ENCODE assay signal across 1 cellular context in the genomic region with DNA sequence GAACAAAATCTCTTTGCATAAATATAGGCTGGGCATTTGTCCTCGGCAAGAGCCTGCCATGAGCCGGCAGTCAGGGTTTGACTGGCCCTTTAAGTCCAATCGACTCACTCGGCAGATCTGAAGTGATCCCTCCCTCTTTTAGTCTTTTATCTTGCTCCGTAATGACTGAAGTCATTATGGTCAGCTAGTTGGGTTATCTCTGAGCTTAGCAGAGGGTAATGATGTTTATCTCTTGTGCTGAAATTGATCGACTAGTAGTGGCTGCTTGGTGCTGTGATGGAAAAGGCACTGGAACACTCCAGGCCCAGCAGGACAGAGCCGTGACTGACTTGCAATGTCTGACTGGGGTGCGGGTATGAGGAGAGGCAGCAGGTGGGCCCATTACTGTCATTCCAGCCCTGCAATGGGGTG.
TF ChIP-seq lines count a peak whose summit lies in the region.

No MANE protein-coding gene starts in this region.

TF ChIP-seq in HepG2, 621 proteins besides CTCF, POLR2A, EP300 and RAD21 (continued from another document and continues in another):
- TF ChIP-seq USF2 (IDR thresholded peaks at IDR 0.05; ENCODE audit: low read depth, low read length): no peak
- no peak for TF ChIP-seq USF2 (CRISPR knock-in tag; IDR thresholded peaks at IDR 0.05; ENCODE audit: borderline replicate concordance)
- TF ChIP-seq LCORL (IDR thresholded peaks at IDR 0.05): no peak
- TF ChIP-seq LCORL (CRISPR knock-in tag; IDR thresholded peaks at IDR 0.05): no peak
- no peak for TF ChIP-seq ZSCAN25 (CRISPR knock-in tag; IDR thresholded peaks at IDR 0.05)
- TF ChIP-seq ZFP62 (CRISPR knock-in tag; IDR thresholded peaks at IDR 0.05): no peak
- peak; percentile 21; the same call in 1 of the 2 replicates for TF ChIP-seq REPIN1 (CRISPR knock-in tag; IDR thresholded peaks at IDR 0.05; ENCODE audit: borderline replicate concordance, low read depth)
- TF ChIP-seq NAIF1 (CRISPR knock-in tag; IDR thresholded peaks at IDR 0.05; ENCODE audit: borderline replicate concordance): no peak
- no peak for TF ChIP-seq MBD4 (IDR thresholded peaks at IDR 0.05; ENCODE audit: borderline replicate concordance, low read length)
- TF ChIP-seq HNF4G (IDR thresholded peaks at IDR 0.05; ENCODE audit: borderline replicate concordance, low read depth, low read length): no peak
- TF ChIP-seq HNF4G (CRISPR knock-in tag; IDR thresholded peaks at IDR 0.05; ENCODE audit: borderline replicate concordance, low read depth): no peak
- no peak for TF ChIP-seq KAT2B (IDR thresholded peaks at IDR 0.05; ENCODE audit: borderline replicate concordance, low read depth, low read length)
- TF ChIP-seq PITX1 (CRISPR knock-in tag; IDR thresholded peaks at IDR 0.05): peak; percentile 28; the same call in 1 of the 2 replicates
- no peak for TF ChIP-seq MED8 (CRISPR knock-in tag; IDR thresholded peaks at IDR 0.05; ENCODE audit: insufficient replicate concordance)
- TF ChIP-seq, protein P1, sequence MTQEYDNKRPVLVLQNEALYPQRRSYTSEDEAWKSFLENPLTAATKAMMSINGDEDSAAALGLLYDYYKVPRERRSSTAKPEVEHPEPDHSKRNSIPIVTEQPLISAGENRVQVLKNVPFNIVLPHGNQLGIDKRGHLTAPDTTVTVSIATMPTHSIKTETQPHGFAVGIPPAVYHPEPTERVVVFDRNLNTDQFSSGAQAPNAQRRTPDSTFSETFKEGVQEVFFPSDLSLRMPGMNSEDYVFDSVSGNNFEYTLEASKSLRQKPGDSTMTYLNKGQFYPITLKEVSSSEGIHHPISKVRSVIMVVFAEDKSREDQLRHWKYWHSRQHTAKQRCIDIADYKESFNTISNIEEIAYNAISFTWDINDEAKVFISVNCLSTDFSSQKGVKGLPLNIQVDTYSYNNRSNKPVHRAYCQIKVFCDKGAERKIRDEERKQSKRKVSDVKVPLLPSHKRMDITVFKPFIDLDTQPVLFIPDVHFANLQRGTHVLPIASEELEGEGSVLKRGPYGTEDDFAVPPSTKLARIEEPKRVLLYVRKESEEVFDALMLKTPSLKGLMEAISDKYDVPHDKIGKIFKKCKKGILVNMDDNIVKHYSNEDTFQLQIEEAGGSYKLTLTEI (CRISPR knock-in tag; conservative IDR thresholded peaks at IDR 0.05): no peak
- peak; percentile 23; the same call in 1 of the 2 replicates for TF ChIP-seq HOXA3 (CRISPR knock-in tag; IDR thresholded peaks at IDR 0.05)
- TF ChIP-seq GATA4 (IDR thresholded peaks at IDR 0.05; ENCODE audit: borderline replicate concordance, low read depth): no peak
- TF ChIP-seq, protein P2, sequence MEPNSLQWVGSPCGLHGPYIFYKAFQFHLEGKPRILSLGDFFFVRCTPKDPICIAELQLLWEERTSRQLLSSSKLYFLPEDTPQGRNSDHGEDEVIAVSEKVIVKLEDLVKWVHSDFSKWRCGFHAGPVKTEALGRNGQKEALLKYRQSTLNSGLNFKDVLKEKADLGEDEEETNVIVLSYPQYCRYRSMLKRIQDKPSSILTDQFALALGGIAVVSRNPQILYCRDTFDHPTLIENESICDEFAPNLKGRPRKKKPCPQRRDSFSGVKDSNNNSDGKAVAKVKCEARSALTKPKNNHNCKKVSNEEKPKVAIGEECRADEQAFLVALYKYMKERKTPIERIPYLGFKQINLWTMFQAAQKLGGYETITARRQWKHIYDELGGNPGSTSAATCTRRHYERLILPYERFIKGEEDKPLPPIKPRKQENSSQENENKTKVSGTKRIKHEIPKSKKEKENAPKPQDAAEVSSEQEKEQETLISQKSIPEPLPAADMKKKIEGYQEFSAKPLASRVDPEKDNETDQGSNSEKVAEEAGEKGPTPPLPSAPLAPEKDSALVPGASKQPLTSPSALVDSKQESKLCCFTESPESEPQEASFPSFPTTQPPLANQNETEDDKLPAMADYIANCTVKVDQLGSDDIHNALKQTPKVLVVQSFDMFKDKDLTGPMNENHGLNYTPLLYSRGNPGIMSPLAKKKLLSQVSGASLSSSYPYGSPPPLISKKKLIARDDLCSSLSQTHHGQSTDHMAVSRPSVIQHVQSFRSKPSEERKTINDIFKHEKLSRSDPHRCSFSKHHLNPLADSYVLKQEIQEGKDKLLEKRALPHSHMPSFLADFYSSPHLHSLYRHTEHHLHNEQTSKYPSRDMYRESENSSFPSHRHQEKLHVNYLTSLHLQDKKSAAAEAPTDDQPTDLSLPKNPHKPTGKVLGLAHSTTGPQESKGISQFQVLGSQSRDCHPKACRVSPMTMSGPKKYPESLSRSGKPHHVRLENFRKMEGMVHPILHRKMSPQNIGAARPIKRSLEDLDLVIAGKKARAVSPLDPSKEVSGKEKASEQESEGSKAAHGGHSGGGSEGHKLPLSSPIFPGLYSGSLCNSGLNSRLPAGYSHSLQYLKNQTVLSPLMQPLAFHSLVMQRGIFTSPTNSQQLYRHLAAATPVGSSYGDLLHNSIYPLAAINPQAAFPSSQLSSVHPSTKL (CRISPR knock-in tag; IDR thresholded peaks at IDR 0.05): no peak
- TF ChIP-seq SP5 (CRISPR knock-in tag; IDR thresholded peaks at IDR 0.05; ENCODE audit: borderline replicate concordance, low read depth): 0 out of 2 replicates have a peak, but pooled peaks have one; percentile 22
- no peak for TF ChIP-seq MIER2 (CRISPR knock-in tag; IDR thresholded peaks at IDR 0.05)
- TF ChIP-seq ZNF784 (CRISPR knock-in tag; IDR thresholded peaks at IDR 0.05; ENCODE audit: borderline replicate concordance): no peak
- TF ChIP-seq, protein P3, sequence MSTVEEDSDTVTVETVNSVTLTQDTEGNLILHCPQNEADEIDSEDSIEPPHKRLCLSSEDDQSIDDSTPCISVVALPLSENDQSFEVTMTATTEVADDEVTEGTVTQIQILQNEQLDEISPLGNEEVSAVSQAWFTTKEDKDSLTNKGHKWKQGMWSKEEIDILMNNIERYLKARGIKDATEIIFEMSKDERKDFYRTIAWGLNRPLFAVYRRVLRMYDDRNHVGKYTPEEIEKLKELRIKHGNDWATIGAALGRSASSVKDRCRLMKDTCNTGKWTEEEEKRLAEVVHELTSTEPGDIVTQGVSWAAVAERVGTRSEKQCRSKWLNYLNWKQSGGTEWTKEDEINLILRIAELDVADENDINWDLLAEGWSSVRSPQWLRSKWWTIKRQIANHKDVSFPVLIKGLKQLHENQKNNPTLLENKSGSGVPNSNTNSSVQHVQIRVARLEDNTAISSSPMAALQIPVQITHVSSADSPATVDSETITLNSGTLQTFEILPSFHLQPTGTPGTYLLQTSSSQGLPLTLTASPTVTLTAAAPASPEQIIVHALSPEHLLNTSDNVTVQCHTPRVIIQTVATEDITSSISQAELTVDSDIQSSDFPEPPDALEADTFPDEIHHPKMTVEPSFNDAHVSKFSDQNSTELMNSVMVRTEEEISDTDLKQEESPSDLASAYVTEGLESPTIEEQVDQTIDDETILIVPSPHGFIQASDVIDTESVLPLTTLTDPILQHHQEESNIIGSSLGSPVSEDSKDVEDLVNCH (CRISPR knock-in tag; IDR thresholded peaks at IDR 0.05): no peak
- no peak for TF ChIP-seq KIAA2018 (CRISPR knock-in tag; IDR thresholded peaks at IDR 0.05; ENCODE audit: borderline replicate concordance)
- no peak for TF ChIP-seq LBX2 (CRISPR knock-in tag; IDR thresholded peaks at IDR 0.05; ENCODE audit: borderline replicate concordance)
- no peak for TF ChIP-seq MLLT10 (CRISPR knock-in tag; IDR thresholded peaks at IDR 0.05)
- no peak for TF ChIP-seq ZSCAN20 (CRISPR knock-in tag; IDR thresholded peaks at IDR 0.05; ENCODE audit: borderline replicate concordance)
- TF ChIP-seq ZNF772 (CRISPR knock-in tag; IDR thresholded peaks at IDR 0.05): no peak
- no peak for TF ChIP-seq PLRG1 (conservative IDR thresholded peaks at IDR 0.05)
